Comparison of ENCODE assay signal across 2 cellular contexts in the genomic region with DNA sequence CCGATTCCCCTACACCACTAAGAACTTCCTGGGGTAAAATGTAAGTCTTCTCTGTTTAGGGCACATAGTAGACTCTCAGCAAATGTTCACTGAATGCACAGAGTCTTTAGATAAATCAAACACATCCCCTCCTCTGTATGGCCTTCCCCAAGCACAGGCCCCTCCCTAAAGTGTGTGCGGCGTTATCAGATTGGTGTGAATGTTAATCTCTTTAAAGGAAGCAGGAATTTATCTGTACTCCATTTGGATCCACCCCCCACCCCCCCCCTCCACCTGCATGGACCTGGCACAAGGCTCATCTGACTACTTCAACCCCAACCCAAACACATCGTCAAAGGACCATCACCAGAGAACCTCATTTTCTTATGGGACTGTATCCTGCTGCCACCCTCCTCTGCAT.
A peak's percentile ranks its signal among the peaks of the same experiment; 100 is the strongest.
TF ChIP-seq lines count a peak whose summit lies in the region.

No MANE protein-coding gene starts in this region.

TF ChIP-seq in HCT116, 20 proteins besides CTCF, POLR2A, EP300 and RAD21:
- TF ChIP-seq EZH2 (IDR thresholded peaks at IDR 0.05) = no peak
- no peak for TF ChIP-seq ZFX (IDR thresholded peaks at IDR 0.05)
- TF ChIP-seq EGR1 (IDR thresholded peaks at IDR 0.05; ENCODE audit: low read depth) = no peak
- no peak for TF ChIP-seq SRF (IDR thresholded peaks at IDR 0.05; ENCODE audit: low read depth)
- no peak for TF ChIP-seq TCF7L2 (IDR thresholded peaks at IDR 0.05; ENCODE audit: borderline replicate concordance, extremely low read depth, insufficient read depth, insufficient read length)
- TF ChIP-seq ELF1 (IDR thresholded peaks at IDR 0.05; ENCODE audit: borderline replicate concordance, low read depth) = no peak
- no peak for TF ChIP-seq JUND (IDR thresholded peaks at IDR 0.05)
- TF ChIP-seq MAX (IDR thresholded peaks at IDR 0.05) = no peak
- no peak for TF ChIP-seq EZH2phosphoT487 (IDR thresholded peaks at IDR 0.05; ENCODE audit: borderline replicate concordance)
- no peak for TF ChIP-seq ATF3 (IDR thresholded peaks at IDR 0.05)
- TF ChIP-seq CEBPB (IDR thresholded peaks at IDR 0.05; ENCODE audit: low read depth) = no peak
- TF ChIP-seq YY1 (IDR thresholded peaks at IDR 0.05; ENCODE audit: extremely low read depth, insufficient replicate concordance, low read depth, low read length) = no peak
- no peak for TF ChIP-seq POLR2AphosphoS5 (IDR thresholded peaks at IDR 0.05; ENCODE audit: low read depth, low read length)
- TF ChIP-seq ZNF274 (IDR thresholded peaks at IDR 0.05; ENCODE audit: low read depth, low read length) = no peak
- no peak for TF ChIP-seq SIN3A (IDR thresholded peaks at IDR 0.05; ENCODE audit: low read depth)
- TF ChIP-seq CBX3 (IDR thresholded peaks at IDR 0.05; ENCODE audit: low read depth) = no peak

TF ChIP-seq in K562, 482 proteins besides CTCF, POLR2A, EP300 and RAD21:
- TF ChIP-seq, protein P1, sequence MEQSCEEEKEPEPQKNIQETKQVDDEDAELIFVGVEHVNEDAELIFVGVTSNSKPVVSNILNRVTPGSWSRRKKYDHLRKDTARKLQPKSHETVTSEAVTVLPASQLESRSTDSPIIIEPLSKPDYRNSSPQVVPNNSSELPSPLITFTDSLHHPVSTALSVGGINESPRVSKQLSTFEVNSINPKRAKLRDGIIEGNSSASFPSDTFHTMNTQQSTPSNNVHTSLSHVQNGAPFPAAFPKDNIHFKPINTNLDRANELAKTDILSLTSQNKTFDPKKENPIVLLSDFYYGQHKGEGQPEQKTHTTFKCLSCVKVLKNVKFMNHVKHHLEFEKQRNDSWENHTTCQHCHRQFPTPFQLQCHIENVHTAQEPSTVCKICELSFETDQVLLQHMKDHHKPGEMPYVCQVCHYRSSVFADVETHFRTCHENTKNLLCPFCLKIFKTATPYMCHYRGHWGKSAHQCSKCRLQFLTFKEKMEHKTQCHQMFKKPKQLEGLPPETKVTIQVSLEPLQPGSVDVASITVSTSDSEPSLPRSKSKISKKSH (CRISPR knock-in tag; IDR thresholded peaks at IDR 0.05) = no peak
- peak; percentile 38 for TF ChIP-seq VEZF1 (CRISPR knock-in tag; IDR thresholded peaks at IDR 0.05)
